In the genomic region with DNA sequence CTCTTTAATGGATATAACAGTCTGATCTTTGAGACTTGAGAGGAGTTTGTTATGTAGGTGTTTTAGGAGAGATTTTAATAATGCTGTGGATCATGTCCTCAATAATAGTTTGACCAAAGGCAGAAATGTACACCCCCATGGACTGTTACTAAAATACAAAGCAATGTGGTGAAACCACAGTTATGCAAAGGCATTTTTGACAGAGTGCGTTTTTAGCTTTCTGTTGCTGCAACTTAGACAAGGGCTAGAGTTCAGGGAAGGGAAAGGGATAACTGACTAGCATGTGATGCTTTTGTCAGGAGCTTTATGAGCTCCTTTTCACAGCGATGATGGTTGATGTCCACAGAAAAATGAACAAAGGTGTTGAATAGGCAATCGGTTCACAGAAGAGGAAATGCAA, we compare ENCODE assay signal across 20 cellular contexts. TPM values are rescaled to one million over a fixed set of nuclear protein-coding genes. Genes with fewer than 3 reads are reported as not detected.
DNase-seq lines count a peak whose midpoint lies in the region; ATAC-seq and TF ChIP-seq lines count a peak whose summit lies in the region.
"Had no signal": no experiment of that assay in that cellular context is flagged by ENCODE, and none has a peak within 500 bp of the region (broad histone marks: within the 10 kb centered on the region; RNA-seq: fewer than 3 reads in every experiment).

No MANE protein-coding gene starts in this region.

- no peak overlapping the region for H3K27ac Mint-ChIP-seq in activated CD8-positive, alpha-beta T cell treated with anti-CD3 and anti-CD28 coated beads, Interleukin-2, amount 10 ng/mL, durations not matched to agents 7 days and 5 days
- H3K27ac Mint-ChIP-seq: H9 had no signal

- no peak overlapping the region for H3K4me3 ChIP-seq in AG04450 (ENCODE audit: low read depth, low read length)
- H3K4me3 ChIP-seq in astrocyte of the cerebellum (ENCODE audit: low read depth, low read length) = no peak overlapping the region
- H3K4me3 ChIP-seq: BLaER1, heart left ventricle, left ventricle myocardium inferior, SJCRH30, uterus had no signal

- peaks cover 35% of the 10 kb centered on the region for H3K4me1 Mint-ChIP-seq in activated CD8-positive, alpha-beta T cell treated with anti-CD3 and anti-CD28 coated beads, Interleukin-2, amount 10 ng/mL, durations not matched to agents 7 days and 5 days (ENCODE audit: low read depth)

- peak; percentile 74 for DNase-seq in AG04450 (ENCODE audit: low read depth, low spot score)
- peak; percentile 79 for DNase-seq in HS-27A (ENCODE audit: low read depth)
- peak; percentile 81 for DNase-seq in astrocyte of the cerebellum (ENCODE audit: low read depth)
- DNase-seq in kidney tubule cell (ENCODE audit: low spot score) = peak; percentile 39
- DNase-seq in Kasumi-1 (lab: John Stamatoyannopoulos, UW) = no peak
- DNase-seq in activated CD8-positive, alpha-beta T cell treated with anti-CD3 and anti-CD28 coated beads, Interleukin-2, amount 10 ng/mL, durations not matched to agents 7 days and 5 days = no peak
- no peak for DNase-seq in activated CD8-positive, alpha-beta memory T cell treated with anti-CD3 and anti-CD28 coated beads, Interleukin-2, amount 50 U/mL, for 48 hours
- DNase-seq in activated CD4-positive, CD25-positive, alpha-beta regulatory T cell (lab: John Stamatoyannopoulos, UW) = no peak
- DNase-seq: effector CD4-positive, alpha-beta T cell; H9; heart left ventricle; left ventricle myocardium inferior; NCI-H1694; NCI-H82; stimulated activated CD4-positive, alpha-beta T cell treated with anti-CD3 and anti-CD28 coated beads, Interleukin-2, amount 100 ng/mL, for 24 hours; uterus had no signal

- no peak for ATAC-seq in activated CD8-positive, alpha-beta T cell treated with anti-CD3 and anti-CD28 coated beads, Interleukin-2, amount 10 ng/mL, durations not matched to agents 7 days and 5 days
- ATAC-seq: heart left ventricle, HepG2 had no signal

- H3K4me3 Mint-ChIP-seq in activated CD8-positive, alpha-beta T cell treated with anti-CD3 and anti-CD28 coated beads, Interleukin-2, amount 10 ng/mL, durations not matched to agents 7 days and 5 days = no peak overlapping the region
- H3K4me3 Mint-ChIP-seq: H9 had no signal

- H3K27ac ChIP-seq in AG04450 (ENCODE audit: low read depth, low read length) = peak overlapping the region; percentile 83
- H3K27ac ChIP-seq: BLaER1, left ventricle myocardium inferior, SJCRH30, uterus, VCaP had no signal

- H3K27me3 ChIP-seq in AG04450 (ENCODE audit: control insufficient read depth, insufficient read depth, low read length) = no peaks in the 10 kb centered on the region
- H3K27me3 ChIP-seq: BLaER1, heart left ventricle, SJCRH30, uterus had no signal

- peaks cover 2% of the 10 kb centered on the region for H3K36me3 Mint-ChIP-seq in activated CD8-positive, alpha-beta T cell treated with anti-CD3 and anti-CD28 coated beads, Interleukin-2, amount 10 ng/mL, durations not matched to agents 7 days and 5 days (ENCODE audit: low read depth)

- CTCF ChIA-PET in AG04450 (lab: Charles Lee) = interaction anchor here (1.0 to 2.3 kb wide), 6 partner anchors 9 to 781 kb away, joined by 3 to 24 read pairs (median 6); no protein-coding TSS in a partner anchor
- CTCF ChIA-PET in activated CD8-positive, alpha-beta T cell treated with anti-CD3 and anti-CD28 coated beads, Interleukin-2, amount 10 ng/mL, durations not matched to agents 7 days and 5 days (lab: Charles Lee) = interaction anchor here (1.4 to 2.5 kb wide), 9 partner anchors 8 to 61 kb away, joined by 3 to 21 read pairs (median 6); no protein-coding TSS in a partner anchor

- no peaks in the 10 kb centered on the region for H3K27me3 Mint-ChIP-seq in activated CD8-positive, alpha-beta T cell treated with anti-CD3 and anti-CD28 coated beads, Interleukin-2, amount 10 ng/mL, durations not matched to agents 7 days and 5 days (ENCODE audit: low read depth)

- TF ChIP-seq CTCF in AG04450 (IDR thresholded peaks at IDR 0.05; ENCODE audit: low read depth, low read length) (no peak), astrocyte of the cerebellum (IDR thresholded peaks at IDR 0.05; ENCODE audit: low read depth, low read length, missing control alignments) (no peak)

- no peaks in the 10 kb centered on the region for H3K9me3 Mint-ChIP-seq in activated CD8-positive, alpha-beta T cell treated with anti-CD3 and anti-CD28 coated beads, Interleukin-2, amount 10 ng/mL, durations not matched to agents 7 days and 5 days (ENCODE audit: insufficient read depth)
- H3K9me3 Mint-ChIP-seq: H9 had no signal

- no peaks in the 10 kb centered on the region; the same call in 1 of the 2 replicates for H3K9me3 ChIP-seq in AG04450 (ENCODE audit: control insufficient read depth, insufficient read depth, low read length)
- H3K9me3 ChIP-seq: BLaER1, heart left ventricle, left ventricle myocardium inferior, SJCRH30, uterus had no signal

- POLR2A ChIA-PET in AG04450 (lab: Yijun Ruan, JAX) = interaction anchor here (0.7 to 2.2 kb wide), 6 partner anchors 10 to 61 kb away, joined by 3 to 23 read pairs (median 4); no protein-coding TSS in a partner anchor
- POLR2A ChIA-PET in activated CD8-positive, alpha-beta T cell treated with anti-CD3 and anti-CD28 coated beads, Interleukin-2, amount 10 ng/mL, durations not matched to agents 7 days and 5 days (lab: Charles Lee) = interaction anchor here (0.6 to 1.6 kb wide), 3 partner anchors 19 to 87 kb away, joined by 3 to 6 read pairs (median 3); no protein-coding TSS in a partner anchor

- in situ Hi-C loops in astrocyte of the cerebellum (cut with HindIII; ENCODE audit: low sequenced_read_pairs) = no loop called here

RNA-seq across cellular contexts. Expression of a gene that starts 3.6 kb away (rescaled TPM):
- 19.0 and 20.5 TPM in 2 replicates for polyA plus RNA-seq in AG04450 (2011; rRNA removed)
- polyA minus RNA-seq in AG04450 (2011; rRNA and poly(A)+ RNA removed) = 17.4 and 21.2 TPM in 2 replicates
- 1 to 10 TPM; 4.9 to 5.3 TPM for total RNA-seq in activated CD8-positive, alpha-beta T cell treated with anti-CD3 and anti-CD28 coated beads, Interleukin-2, amount 10 ng/mL, durations not matched to agents 7 days and 5 days

RNA-seq across cellular contexts. Expression of a gene that starts 46.5 kb away (rescaled TPM):
- not detected in 2 replicates for polyA plus RNA-seq in AG04450 (2011; rRNA removed)
- not detected in 2 replicates for polyA minus RNA-seq in AG04450 (2011; rRNA and poly(A)+ RNA removed)
- total RNA-seq in activated CD8-positive, alpha-beta T cell treated with anti-CD3 and anti-CD28 coated beads, Interleukin-2, amount 10 ng/mL, durations not matched to agents 7 days and 5 days = not detected
- total RNA-seq: H9, HepG2, left ventricle myocardium inferior had no signal
- polyA plus RNA-seq: heart left ventricle, HepG2 had no signal

Comparison
In these comparisons a context has a peak if more than half of its experiments do, and no peak if none do; other contexts are left out.
1. DNase-seq: peak in AG04450 (single experiment), HS-27A (single experiment), astrocyte of the cerebellum (single experiment) and kidney tubule cell (single experiment); none in Kasumi-1 (0 of 2), activated CD8-positive, alpha-beta T cell treated with anti-CD3 and anti-CD28 coated beads, Interleukin-2, amount 10 ng/mL, durations not matched to agents 7 days and 5 days (single experiment), activated CD8-positive, alpha-beta memory T cell treated with anti-CD3 and anti-CD28 coated beads, Interleukin-2, amount 50 U/mL, for 48 hours (single experiment) and activated CD4-positive, CD25-positive, alpha-beta regulatory T cell (0 of 4).